8 cellular contexts compared by ENCODE assay signal in genomic region chr9:34589656-34590375, GRCh38. TPM values are rescaled to one million over a fixed set of nuclear protein-coding genes. Genes with fewer than 3 reads are reported as not detected.
DNase-seq lines count a peak whose midpoint lies in the region; ATAC-seq, FAIRE-seq and TF ChIP-seq lines count a peak whose summit lies in the region.

CNTFR (minus strand) TSS chr9:34589724; CDS start chr9:34568981, 20,743 bp downstream.

- TF ChIP-seq EP300 in K562 (IDR thresholded peaks at IDR 0.05; ENCODE audit: low read length) = no peak

- H3K27me3 ChIP-seq in K562 (ENCODE audit: control insufficient read depth in 2 of 2, insufficient read depth in 2 of 2, low read length in 2 of 2) (peaks cover 10 to 60% of the 10 kb centered on the region in 2 experiments), layer of hippocampus (ENCODE audit: control insufficient read depth, insufficient read depth, low read length) (peaks cover 2% of the 10 kb centered on the region)

- peaks cover 0 to 34% of the 10 kb centered on the region in 2 experiments; a peak in 2 of 5 replicates for H3K4me1 ChIP-seq in K562 (replicated peaks in 1 of 2; ENCODE audit: control insufficient read depth in 2 of 2, insufficient read depth in 2 of 2, low read length in 2 of 2)

- H3K4me2 ChIP-seq in K562 (ENCODE audit: insufficient read depth, low read length) = no peak within 1 kb of the TSS

- H2AFZ ChIP-seq in K562 (ENCODE audit: low read depth, low read length) = no peak within 1 kb of the TSS

- H3K9me1 ChIP-seq in K562 (ENCODE audit: control insufficient read depth, insufficient read depth, low read length) = no peaks in the 10 kb centered on the region

- FAIRE-seq in K562 (lab: Jason Lieb, UNC) = no peak

- no peak for TF ChIP-seq RAD21 in K562 (CRISPR knock-in tag; conservative IDR thresholded peaks at IDR 0.05 in 1 of 2, IDR thresholded peaks at IDR 0.05 in 1 of 2)

- in situ Hi-C loops in K562 (cut with MboI) = no loop called here

- no peak; the same call in 2 of the 3 replicates for ATAC-seq in K562
- no peak for ATAC-seq in HG03175 (IDR thresholded peaks at IDR 0.05; ENCODE audit: unreplicated experiment)
- no peak for ATAC-seq in GM21825 (IDR thresholded peaks at IDR 0.05; ENCODE audit: unreplicated experiment)

- H3K79me2 ChIP-seq in K562 (ENCODE audit: control insufficient read depth, insufficient read depth, low read length) = no peaks in the 10 kb centered on the region

- TF ChIP-seq POLR2A in K562 (conservative IDR thresholded peaks at IDR 0.05) = no peak

- WGBS in K562 (ENCODE audit: insufficient coverage, low coverage, missing lambda C conversion rate) = 16% methylated on average over 22 of the region's 100 CpGs

- intact Hi-C loops in K562 (cut with micrococcal nuclease) = loop anchor here (5.0 kb wide), 3 partner anchors 88 to 188 kb away; no protein-coding TSS in a partner anchor

- H3K36me3 ChIP-seq in K562 (ENCODE audit: control insufficient read depth, insufficient read depth, low read length) = no peaks in the 10 kb centered on the region

- H4K20me1 ChIP-seq in K562 (replicated peaks; ENCODE audit: control insufficient read depth, insufficient read depth, low read length) = peaks cover 18% of the 10 kb centered on the region

- POLR2A ChIA-PET in K562 (lab: Yijun Ruan, JAX) = no interaction called here

- no peak for TF ChIP-seq CTCF in K562 (IDR thresholded peaks at IDR 0.05 in 2 of 3, conservative IDR thresholded peaks at IDR 0.05 in 1 of 3; ENCODE audit: insufficient read depth in 2 of 3, low read depth in 1 of 3, low read length in 3 of 3)

- H3K9me3 ChIP-seq in K562 (replicated peaks; ENCODE audit: control insufficient read depth, insufficient read depth, low read depth, low read length) = no peaks in the 10 kb centered on the region

- BruUV-seq in K562 (replicated peaks; lab: Mats Ljungman, UMichigan) = no TSS peak

- no peak within 1 kb of the TSS for H3K9ac ChIP-seq in K562 (ENCODE audit: insufficient read depth in 1 of 2, low read depth in 2 of 2, low read length in 2 of 2)

- H3K27ac ChIP-seq in K562 (ENCODE audit: extremely low read depth, low read depth, low read length) = no peak within 1 kb of the TSS
- H3K27ac ChIP-seq in layer of hippocampus (ENCODE audit: low read depth, low read length) = peak within 1 kb of the TSS; percentile 71

- CTCF ChIA-PET in K562 (lab: Yijun Ruan, JAX; ENCODE audit: low intra/inter-chr PET ratio) = no interaction called here

- H3K4me3 ChIP-seq in K562 = no peak within 1 kb of the TSS

- DNase-seq in COLO668 (lab: John Stamatoyannopoulos, UW; ENCODE audit: unreplicated experiment) (peak; percentile 46), NCI-H146 treated with DMSO at 0.1 percent for 48 hours (lab: John Stamatoyannopoulos, UW; ENCODE audit: unreplicated experiment) (peak; percentile 28), K562 (ENCODE audit: extremely low read depth in 1 of 4, low spot score in 3 of 4) (peak; percentile 32 to 66 (median 48)), AG08395 (ENCODE audit: low spot score) (no peak)
- DNase-seq in stimulated activated CD8-positive, alpha-beta memory T cell treated with anti-CD3 and anti-CD28 coated beads, Interleukin-4, amount 100 ng/mL, for 48 hours = peak; percentile 34

TF ChIP-seq in K562, 482 proteins besides CTCF, POLR2A, EP300 and RAD21:
- TF ChIP-seq E2F6 (IDR thresholded peaks at IDR 0.05; ENCODE audit: borderline replicate concordance in 1 of 2, extremely low read depth in 1 of 2, insufficient read depth in 1 of 2, insufficient read length in 1 of 2, low read depth in 1 of 2, low read length in 1 of 2, poor library complexity in 1 of 2, severe bottlenecking in 1 of 2) (peak in 1 of 2 experiments; percentile 1), MAZ (CRISPR knock-in tag; conservative IDR thresholded peaks at IDR 0.05 in 1 of 2, IDR thresholded peaks at IDR 0.05 in 1 of 2) (no peak), NRF1 (conservative IDR thresholded peaks at IDR 0.05 in 1 of 2, IDR thresholded peaks at IDR 0.05 in 1 of 2) (0 out of 4 replicates have a peak, but pooled peaks of 1 of the 2 experiments have one; percentile 17)

RNA-seq across cellular contexts. Expression of gene CNTFR, which starts in this region (rescaled TPM):
- not detected in 2 replicates for total RNA-seq in K562 (2011; cell fraction: chromatin; rRNA removed; ENCODE audit: low replicate concordance)
- total RNA-seq in K562 (2011; cell fraction: nucleolus; rRNA removed) = not detected in 2 replicates
- not detected in 2 replicates for total RNA-seq in K562 (2011; cell fraction: nucleoplasm; rRNA removed)
- not detected in 2 replicates for total RNA-seq in K562 (2014; rRNA removed)
- not detected in 2 replicates for total RNA-seq in K562 (2014; rRNA removed; fragmentation: Illumina TruSeq; extraction: Trizol)
- not detected in 2 replicates for total RNA-seq in K562 (2015; rRNA removed; fragmentation: Illumina TruSeq; extraction: Trizol)
- not detected in 2 replicates for total RNA-seq in K562 (2021)
- not detected in 2 replicates for polyA plus RNA-seq in K562 (2011; rRNA removed)
- polyA plus RNA-seq in K562 (2011; cell fraction: cytosol; rRNA removed) = not detected in 2 replicates
- not detected in 2 replicates for polyA plus RNA-seq in K562 (2011; cell fraction: nucleus; rRNA removed)
- polyA plus RNA-seq in K562 (2012) = not detected in 2 replicates
- not detected in 2 replicates for polyA plus RNA-seq in K562 (2014; fragmentation: Illumina TruSeq; extraction: Trizol)
- not detected for polyA plus RNA-seq in K562 (2014; fragmentation: Nextera tagmentation; extraction: Ambion mirVana)
- not detected in 2 replicates for polyA plus RNA-seq in K562 (2014; rRNA removed)
- not detected in 2 replicates for polyA minus RNA-seq in K562 (2011; rRNA and poly(A)+ RNA removed)
- not detected in 2 replicates for polyA minus RNA-seq in K562 (2011; cell fraction: cytosol; rRNA and poly(A)+ RNA removed)
- not detected in 2 replicates for polyA minus RNA-seq in K562 (2011; cell fraction: nucleus; rRNA and poly(A)+ RNA removed)

Comparison
In these comparisons a context has a peak if more than half of its experiments do, and no peak if none do; other contexts are left out.
1. Peak in DNase-seq in K562; RNA of the gene not detected or under 1 TPM.